8 cellular contexts compared by ENCODE assay signal in the genomic region with DNA sequence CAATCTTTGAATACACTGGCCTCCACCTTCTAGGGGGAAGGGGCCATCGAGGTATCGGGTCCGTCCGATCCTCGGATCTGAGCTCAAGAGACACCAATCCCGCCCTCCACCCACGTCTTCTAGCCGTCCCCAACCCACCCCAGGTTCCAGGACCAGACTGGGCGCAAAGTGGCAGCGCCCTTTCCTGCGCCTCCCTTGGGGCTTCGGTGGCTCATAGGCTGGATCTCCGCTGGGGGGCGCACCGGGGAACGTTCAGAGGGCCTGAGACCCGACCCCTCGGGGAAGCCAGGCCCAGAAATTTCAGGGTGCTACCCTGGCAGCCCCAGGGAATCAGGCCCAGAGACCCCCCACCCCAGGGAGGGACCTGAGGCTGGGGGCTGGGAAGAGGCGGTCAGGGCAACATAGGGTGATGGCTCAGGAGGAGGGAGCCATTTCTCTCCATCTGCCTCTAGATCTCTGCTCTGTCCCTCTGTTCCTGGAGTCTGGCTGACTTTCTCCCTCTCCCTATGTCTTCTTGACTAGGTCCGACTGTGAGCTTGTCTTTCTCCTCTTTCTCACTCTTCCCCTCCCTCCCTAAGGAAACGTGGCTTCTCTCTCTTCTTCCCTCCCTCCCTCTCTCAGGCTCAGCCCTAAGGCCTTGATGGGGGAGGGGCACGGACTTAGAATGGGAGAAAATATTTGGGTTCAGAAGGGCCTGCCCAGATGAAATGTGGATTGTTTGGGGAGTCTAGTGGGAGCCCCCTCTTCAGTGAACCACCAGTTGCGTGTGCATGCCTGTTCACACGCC. TPM values are rescaled to one million over a fixed set of nuclear protein-coding genes. Genes with fewer than 3 reads are reported as not detected.
DNase-seq lines count a peak whose midpoint lies in the region; ATAC-seq and TF ChIP-seq lines count a peak whose summit lies in the region.

No MANE protein-coding gene starts in this region.

- H3K9me3 ChIP-seq in mesodermal cell (ENCODE audit: control insufficient read depth, low read length) (no peaks in the 10 kb centered on the region), thyroid gland (no peaks in the 10 kb centered on the region)

- in situ Hi-C loops in ACHN (cut with HindIII; ENCODE audit: low pct_ligation_motif_present, low pct_unique_long_range_greater_than_20kb, low sequenced_read_pairs) = no loop called here

- intact Hi-C loops in thyroid gland (cut with DNase I) = no loop called here

- WGBS in mesodermal cell (ENCODE audit: insufficient coverage in 2 of 2), 2 experiments = 11% methylated on average over 13 to 14 of the region's 24 CpGs
- 32 to 51% methylated on average over 6 to 17 of the region's 24 CpGs for WGBS in thyroid gland, 2 donors

- DNase-seq in RPMI7951 (ENCODE audit: low read depth) (peak; percentile 58), coronary artery (ENCODE audit: low spot score) (no peak), thyroid gland (peak; percentile 39 to 43), ACHN (no peak)

- H3K4me1 ChIP-seq in mesodermal cell (ENCODE audit: control insufficient read depth, insufficient read depth, low read length, poor library complexity, severe bottlenecking) (peaks cover 47% of the 10 kb centered on the region), thyroid gland (peaks cover 28 to 57% of the 10 kb centered on the region in 2 donors)

- peak overlapping the region; percentile 0 to 74 for H3K27ac ChIP-seq in coronary artery
- no peak overlapping the region for H3K27ac ChIP-seq in mesodermal cell (ENCODE audit: low read depth, low read length, severe bottlenecking)
- H3K27ac ChIP-seq in thyroid gland = peak overlapping the region in 2 of 3 donors; percentile 37 to 56

- ATAC-seq in HG02642 (IDR thresholded peaks at IDR 0.05; ENCODE audit: poor library complexity, unreplicated experiment) (no peak), HG02623 (IDR thresholded peaks at IDR 0.05; ENCODE audit: unreplicated experiment) (no peak)

- H3K4me3 ChIP-seq in coronary artery (peak overlapping the region; percentile 73), mesodermal cell (ENCODE audit: extremely low read depth, insufficient read depth, low read length, poor library complexity, severe bottlenecking) (peak overlapping the region; percentile 86), thyroid gland (replicated peaks in 1 of 3) (peak overlapping the region in 2 of 3 donors; percentile 51 to 75)

- H3K36me3 ChIP-seq in mesodermal cell (ENCODE audit: control insufficient read depth, insufficient read depth, low read length) = peaks cover 21% of the 10 kb centered on the region
- H3K36me3 ChIP-seq in thyroid gland = no peaks in the 10 kb centered on the region

- peak; percentile 43; the same call in 1 of the 3 replicates for TF ChIP-seq CTCF in GM12872 (IDR thresholded peaks at IDR 0.05; ENCODE audit: insufficient read depth, low read depth, low read length)
- TF ChIP-seq CTCF in coronary artery (IDR thresholded peaks at IDR 0.05) = no peak
- TF ChIP-seq CTCF in thyroid gland (IDR thresholded peaks at IDR 0.05) = peak in 3 of 6 experiments; percentile 25 to 45 (median 28)

- no peak for TF ChIP-seq POLR2A in thyroid gland (IDR thresholded peaks at IDR 0.05)

- H3K27me3 ChIP-seq in thyroid gland = no peaks in the 10 kb centered on the region

RNA-seq across cellular contexts. Expression of gene CREB3L1, which starts 1.1 kb away (rescaled TPM):
- total RNA-seq in RPMI7951 (2014; rRNA removed; shearing (Covaris generic)) = 11.1 and 11.3 TPM in 2 replicates
- polyA plus RNA-seq in mesodermal cell (2013, experiment 1 of 2) = 65.3 TPM
- polyA plus RNA-seq in mesodermal cell (2013, experiment 2 of 2) = 63.9 TPM
- 1 to 10 TPM in 3 of 4 donors, under 1 TPM in 1; 0.88 to 3.1 (median 2.1) TPM for total RNA-seq in thyroid gland

Comparison
In these comparisons a context has a peak if more than half of its experiments do, and no peak if none do; other contexts are left out.
1. DNase-seq: peak in RPMI7951 (single experiment) and thyroid gland (2 of 2); none in coronary artery (single experiment) and ACHN (single experiment).
2. Peak in every context shown above with its lines, with median percentiles within 50 percentile points of each other: H3K4me3 ChIP-seq.